ENCODE assay signal across 8 cellular contexts in the genomic region with DNA sequence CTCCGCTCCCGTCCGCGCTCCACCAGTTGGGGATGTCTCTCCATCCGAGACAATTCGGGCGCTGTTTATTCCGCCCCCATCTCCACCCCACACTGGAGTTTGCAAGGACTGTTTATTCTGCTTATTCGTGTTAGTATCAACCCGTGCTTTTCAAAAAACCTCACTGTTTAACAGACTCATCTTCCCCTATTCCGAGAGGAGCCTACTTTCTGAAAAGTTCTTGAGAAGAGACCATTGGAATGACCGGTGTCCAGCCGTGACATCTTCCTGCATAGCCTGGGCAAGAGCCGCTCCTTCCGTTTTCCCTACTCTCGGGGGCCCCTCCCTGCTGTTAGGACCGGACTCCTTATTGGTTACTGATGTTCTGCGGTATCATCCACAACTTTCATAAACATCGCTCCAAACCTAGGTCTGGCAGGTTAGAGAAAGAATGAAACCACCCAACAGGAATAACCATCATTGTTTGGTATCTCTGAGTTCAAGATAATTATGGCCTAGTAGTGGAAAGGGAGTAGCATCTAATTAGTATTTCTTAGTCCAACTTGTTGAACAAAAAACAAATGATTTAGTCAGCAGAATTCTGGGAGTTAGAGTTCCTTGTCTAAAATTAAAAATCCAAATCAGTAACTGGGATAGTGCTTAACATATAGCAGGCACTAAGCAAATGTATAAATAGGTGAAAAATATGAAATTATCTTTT. TPM values are rescaled to one million over a fixed set of nuclear protein-coding genes. Genes with fewer than 3 reads are reported as not detected.
DNase-seq lines count a peak whose midpoint lies in the region; ATAC-seq and TF ChIP-seq lines count a peak whose summit lies in the region.

No MANE protein-coding gene starts in this region.

- TF ChIP-seq CTCF in foreskin keratinocyte (conservative IDR thresholded peaks at IDR 0.05) = no peak
- no peak for TF ChIP-seq CTCF in nephron (IDR thresholded peaks at IDR 0.05; ENCODE audit: unreplicated experiment in 3 of 3)

- H3K27ac Mint-ChIP-seq in activated naive CD4-positive, alpha-beta T cell treated with anti-CD3 and anti-CD28 coated beads, Interleukin-2, amount 10 ng/mL, durations not matched to agents 7 days and 5 days = peak overlapping the region; percentile 94
- peak overlapping the region; percentile 94 to 100 (median 99) for H3K27ac Mint-ChIP-seq in nephron

- H3K4me3 ChIP-seq in HUES6 (ENCODE audit: low read depth, low read length) = peak overlapping the region; percentile 86
- peak overlapping the region; percentile 82 for H3K4me3 ChIP-seq in thymus (ENCODE audit: low read length)

- peaks cover 6% of the 10 kb centered on the region; the same call in 1 of the 2 replicates for H3K36me3 ChIP-seq in HUES6 (ENCODE audit: control insufficient read depth, insufficient read depth, low read length)
- H3K36me3 ChIP-seq in thymus (ENCODE audit: control insufficient read depth, insufficient read depth) = no peaks in the 10 kb centered on the region

- no peaks in the 10 kb centered on the region for H3K9me3 ChIP-seq in HUES6 (ENCODE audit: control insufficient read depth, insufficient read depth, low read depth, low read length)
- no peaks in the 10 kb centered on the region for H3K9me3 ChIP-seq in thymus (ENCODE audit: control insufficient read depth)

- peak overlapping the region; percentile 73 for H3K27ac ChIP-seq in HUES6 (ENCODE audit: low read depth, low read length)
- H3K27ac ChIP-seq in foreskin keratinocyte = peak overlapping the region; percentile 93
- peak overlapping the region; percentile 97 for H3K27ac ChIP-seq in thymus (ENCODE audit: low read depth)

- WGBS in thymus = under 1% methylated on average over 19 of the region's 19 CpGs

- H3K27me3 ChIP-seq in HUES6 (ENCODE audit: control insufficient read depth, insufficient read depth, low read length) = 0 out of 2 replicates have a peak, but pooled peaks cover 2% of the 10 kb centered on the region
- no peaks in the 10 kb centered on the region for H3K27me3 ChIP-seq in foreskin keratinocyte
- H3K27me3 ChIP-seq in thymus (ENCODE audit: control insufficient read depth, insufficient read depth) = no peaks in the 10 kb centered on the region

- no peaks in the 10 kb centered on the region for H3K9me3 Mint-ChIP-seq in activated naive CD4-positive, alpha-beta T cell treated with anti-CD3 and anti-CD28 coated beads, Interleukin-2, amount 10 ng/mL, durations not matched to agents 7 days and 5 days
- no peaks in the 10 kb centered on the region for H3K9me3 Mint-ChIP-seq in nephron

- peak overlapping the region; percentile 90 for H3K9ac ChIP-seq in HUES6 (ENCODE audit: low read length)

- H3K27me3 Mint-ChIP-seq in activated naive CD4-positive, alpha-beta T cell treated with anti-CD3 and anti-CD28 coated beads, Interleukin-2, amount 10 ng/mL, durations not matched to agents 7 days and 5 days = peaks cover 5% of the 10 kb centered on the region
- no peaks in the 10 kb centered on the region for H3K27me3 Mint-ChIP-seq in nephron (ENCODE audit: low read depth)

- peaks cover 29% of the 10 kb centered on the region for H3K4me1 Mint-ChIP-seq in activated naive CD4-positive, alpha-beta T cell treated with anti-CD3 and anti-CD28 coated beads, Interleukin-2, amount 10 ng/mL, durations not matched to agents 7 days and 5 days
- peaks cover 11% of the 10 kb centered on the region for H3K4me1 Mint-ChIP-seq in nephron

- peak; percentile 38 for DNase-seq in COR-L47 (lab: John Stamatoyannopoulos, UW)
- DNase-seq in OCI-M2 (lab: John Stamatoyannopoulos, UW; ENCODE audit: unreplicated experiment) = peak; percentile 7
- DNase-seq in activated naive CD4-positive, alpha-beta T cell treated with anti-CD3 and anti-CD28 coated beads, Interleukin-2, amount 10 ng/mL, durations not matched to agents 7 days and 5 days = peak; percentile 60
- DNase-seq in foreskin keratinocyte = peak; percentile 65 to 78

- H3K4me1 ChIP-seq in HUES6 (ENCODE audit: control insufficient read depth, insufficient read depth, low read length) (no peaks in the 10 kb centered on the region), foreskin keratinocyte (peaks cover 15% of the 10 kb centered on the region), thymus (ENCODE audit: control insufficient read depth, insufficient read depth, low read length) (no peaks in the 10 kb centered on the region)

- CTCF ChIA-PET in activated naive CD4-positive, alpha-beta T cell treated with anti-CD3 and anti-CD28 coated beads, Interleukin-2, amount 10 ng/mL, durations not matched to agents 7 days and 5 days (lab: Charles Lee) = no interaction called here

- peak; percentile 24 for ATAC-seq in GM21360 (IDR thresholded peaks at IDR 0.05; ENCODE audit: unreplicated experiment)
- ATAC-seq in foreskin keratinocyte = peak; percentile 79

- H3K4me3 Mint-ChIP-seq in activated naive CD4-positive, alpha-beta T cell treated with anti-CD3 and anti-CD28 coated beads, Interleukin-2, amount 10 ng/mL, durations not matched to agents 7 days and 5 days = peak overlapping the region; percentile 94
- peak overlapping the region; percentile 96 to 97 (median 97) for H3K4me3 Mint-ChIP-seq in nephron

- peaks cover 14% of the 10 kb centered on the region for H3K36me3 Mint-ChIP-seq in activated naive CD4-positive, alpha-beta T cell treated with anti-CD3 and anti-CD28 coated beads, Interleukin-2, amount 10 ng/mL, durations not matched to agents 7 days and 5 days
- H3K36me3 Mint-ChIP-seq in nephron (ENCODE audit: low read depth) = peaks cover 3% of the 10 kb centered on the region

RNA-seq across cellular contexts. Expression of a gene that starts 0.8 kb away (rescaled TPM):
- total RNA-seq in foreskin keratinocyte = 24.5 and 25.1 TPM in 2 replicates
- polyA plus RNA-seq in foreskin keratinocyte (9.5 and 11.6 TPM in 2 replicates), thymus (85.6 TPM)

RNA-seq across cellular contexts. Expression of a gene that starts 34.6 kb away (rescaled TPM):
- 0.03 TPM in 1 of 2 replicates, not detected in the other for total RNA-seq in foreskin keratinocyte
- polyA plus RNA-seq in foreskin keratinocyte = 0.01 TPM in 1 of 2 replicates, not detected in the other
- 0.05 TPM for polyA plus RNA-seq in thymus

RNA-seq across cellular contexts. Expression of a gene that starts 55.2 kb away (rescaled TPM):
- total RNA-seq in foreskin keratinocyte = 27.0 and 33.4 TPM in 2 replicates
- polyA plus RNA-seq in foreskin keratinocyte = 12.3 and 18.4 TPM in 2 replicates
- polyA plus RNA-seq in thymus = 69.6 TPM

Comparison
In these comparisons a context has a peak if more than half of its experiments do, and no peak if none do; other contexts are left out.
1. Peak in every context shown above with its lines: DNase-seq, ATAC-seq, H3K4me3 ChIP-seq and H3K27ac ChIP-seq.
2. DNase-seq: peak in every context shown above with its lines; median percentile 72 in foreskin keratinocyte; 60 in activated naive CD4-positive, alpha-beta T cell treated with anti-CD3 and anti-CD28 coated beads, Interleukin-2, amount 10 ng/mL, durations not matched to agents 7 days and 5 days; 38 in COR-L47; 7 in OCI-M2.